ENCODE assay signal across 8 cellular contexts in genomic region chr15:68650901-68651709, GRCh38.
A peak's percentile ranks its signal among the peaks of the same experiment; 100 is the strongest.
DNase-seq lines count a peak whose midpoint lies in the region; ATAC-seq and TF ChIP-seq lines count a peak whose summit lies in the region.
"Had no signal": no experiment of that assay in that cellular context is flagged by ENCODE, and none has a peak within 500 bp of the region (broad histone marks: within the 10 kb centered on the region; RNA-seq: fewer than 3 reads in every experiment).

No MANE protein-coding gene starts in this region.

- H3K9me3 ChIP-seq in HAP-1 (no peaks in the 10 kb centered on the region), T-helper 17 cell (ENCODE audit: control insufficient read depth, low read length, poor library complexity, severe bottlenecking) (no peaks in the 10 kb centered on the region), colonic mucosa (no peaks in the 10 kb centered on the region), mesenchymal stem cell (ENCODE audit: control insufficient read depth, low read length) (no peaks in the 10 kb centered on the region), tibial artery (no peaks in the 10 kb centered on the region)

- TF ChIP-seq CTCF in colonic mucosa (IDR thresholded peaks at IDR 0.05) (peak; percentile 89), tibial artery (IDR thresholded peaks at IDR 0.05) (peak; percentile 45 to 56)

- H4K91ac ChIP-seq in mesenchymal stem cell (ENCODE audit: low read length) = no peak overlapping the region

- no peak overlapping the region for H3K27ac Mint-ChIP-seq in T-helper 17 cell
- H3K27ac Mint-ChIP-seq: activated naive CD8-positive, alpha-beta T cell had no signal

- no peak overlapping the region for H2BK12ac ChIP-seq in mesenchymal stem cell (ENCODE audit: low read length in 2 of 2)

- in situ Hi-C loops in HAP-1 (cut with MboI; ENCODE audit: low sequenced_read_pairs) = loop anchor here (10.0 kb wide), 1 partner anchor 86 kb away; no protein-coding TSS in a partner anchor

- 32% methylated on average over 22 of the region's 23 CpGs for WGBS in mesenchymal stem cell

- DNase-seq in HAP-1 (ENCODE audit: low spot score in 2 of 2) (peak; percentile 58 to 94), T-helper 17 cell (peak in 2 of 3 donors; percentile 25 to 50), colonic mucosa (peak; percentile 63), mesenchymal stem cell (peak; percentile 63), tibial artery (peak in 1 of 2 donors; percentile 67), dedifferentiated amniotic fluid mesenchymal stem cell (ENCODE audit: extremely low spot score) (no peak)

- H2BK15ac ChIP-seq in mesenchymal stem cell (ENCODE audit: low read depth, poor library complexity, severe bottlenecking) = no peak overlapping the region

- H3K4me1 ChIP-seq in HAP-1 (peaks cover 14% of the 10 kb centered on the region), colonic mucosa (no peaks in the 10 kb centered on the region), mesenchymal stem cell (ENCODE audit: control insufficient read depth, insufficient read depth, low read depth, low read length) (peaks cover 11% of the 10 kb centered on the region), tibial artery (no peaks in the 10 kb centered on the region)

- ATAC-seq in T-helper 17 cell (peak; percentile 61), HG03378 (IDR thresholded peaks at IDR 0.05; ENCODE audit: unreplicated experiment) (no peak)

- no peak overlapping the region for H2BK120ac ChIP-seq in mesenchymal stem cell (ENCODE audit: low read depth, low read length)

- H3K79me1 ChIP-seq in mesenchymal stem cell (replicated peaks; ENCODE audit: low read length, poor library complexity, severe bottlenecking) = peaks cover 4% of the 10 kb centered on the region

- no peak overlapping the region for H3K14ac ChIP-seq in mesenchymal stem cell (ENCODE audit: low read length in 2 of 2)

- H3K4me2 ChIP-seq in mesenchymal stem cell (ENCODE audit: low read length, poor library complexity, severe bottlenecking) = no peak overlapping the region

- no peak overlapping the region for H3K4me3 ChIP-seq in HAP-1
- no peak overlapping the region for H3K4me3 ChIP-seq in colonic mucosa
- H3K4me3 ChIP-seq in mesenchymal stem cell (ENCODE audit: insufficient read depth in 1 of 2, low read depth in 1 of 2, low read length in 2 of 2) = no peak overlapping the region
- H3K4me3 ChIP-seq in tibial artery = no peak overlapping the region

- no peak overlapping the region for H3K27ac ChIP-seq in colonic mucosa
- no peak overlapping the region for H3K27ac ChIP-seq in mesenchymal stem cell (ENCODE audit: low read length, poor library complexity, severe bottlenecking)
- H3K27ac ChIP-seq in tibial artery = no peak overlapping the region

- no peaks in the 10 kb centered on the region for H3K36me3 Mint-ChIP-seq in T-helper 17 cell (ENCODE audit: low read depth)
- H3K36me3 Mint-ChIP-seq: activated naive CD8-positive, alpha-beta T cell had no signal

- no peaks in the 10 kb centered on the region for H3K36me3 ChIP-seq in HAP-1 (replicated peaks)
- no peaks in the 10 kb centered on the region for H3K36me3 ChIP-seq in colonic mucosa
- H3K36me3 ChIP-seq in mesenchymal stem cell (ENCODE audit: control insufficient read depth in 1 of 2, insufficient read depth in 2 of 2, low read depth in 1 of 2, low read length in 2 of 2) = peaks cover 20 to 58% of the 10 kb centered on the region in 2 experiments
- no peaks in the 10 kb centered on the region for H3K36me3 ChIP-seq in tibial artery

- intact Hi-C loops in colonic mucosa (cut with DNase I) (loop anchor here (5.0 kb wide), 1 partner anchor 94 kb away; no protein-coding TSS in a partner anchor), tibial artery (cut with DNase I; ENCODE audit: low total_unique reads) (no loop called here)

- H3K27me3 ChIP-seq in HAP-1 (ENCODE audit: low read depth) (no peaks in the 10 kb centered on the region), colonic mucosa (no peaks in the 10 kb centered on the region), mesenchymal stem cell (ENCODE audit: control insufficient read depth in 1 of 2, insufficient read depth in 1 of 2, low read length in 2 of 2) (no peaks in the 10 kb centered on the region), tibial artery (no peaks in the 10 kb centered on the region)

- H3K4ac ChIP-seq in mesenchymal stem cell (ENCODE audit: low read depth in 1 of 2, low read length in 2 of 2) = no peak overlapping the region

- H3K4me1 Mint-ChIP-seq in T-helper 17 cell = no peaks in the 10 kb centered on the region

- no peak overlapping the region for H4K8ac ChIP-seq in mesenchymal stem cell (ENCODE audit: low read length)

- H3K23ac ChIP-seq in mesenchymal stem cell (ENCODE audit: low read length in 2 of 2) = no peak overlapping the region

- no peak overlapping the region for H2AFZ ChIP-seq in mesenchymal stem cell (ENCODE audit: low read depth, low read length)

- H3K9ac ChIP-seq in colonic mucosa (ENCODE audit: low read depth in 2 of 2, low read length in 2 of 2) = no peak overlapping the region
- no peak overlapping the region for H3K9ac ChIP-seq in mesenchymal stem cell (ENCODE audit: low read length)

- H3K18ac ChIP-seq in mesenchymal stem cell (ENCODE audit: low read depth in 1 of 2, low read length in 2 of 2) = no peak overlapping the region

- H2BK5ac ChIP-seq in mesenchymal stem cell (ENCODE audit: low read depth, low read length, poor library complexity, severe bottlenecking) = no peak overlapping the region

- no peak overlapping the region for H3K4me3 Mint-ChIP-seq in T-helper 17 cell
- H3K4me3 Mint-ChIP-seq: activated naive CD8-positive, alpha-beta T cell had no signal

- peak overlapping the region; percentile 53 for H2AK5ac ChIP-seq in mesenchymal stem cell (ENCODE audit: low read length, severe bottlenecking)

- H3K27me3 Mint-ChIP-seq in T-helper 17 cell = peaks cover 5% of the 10 kb centered on the region
- H3K27me3 Mint-ChIP-seq: activated naive CD8-positive, alpha-beta T cell had no signal
